In the genomic region with DNA sequence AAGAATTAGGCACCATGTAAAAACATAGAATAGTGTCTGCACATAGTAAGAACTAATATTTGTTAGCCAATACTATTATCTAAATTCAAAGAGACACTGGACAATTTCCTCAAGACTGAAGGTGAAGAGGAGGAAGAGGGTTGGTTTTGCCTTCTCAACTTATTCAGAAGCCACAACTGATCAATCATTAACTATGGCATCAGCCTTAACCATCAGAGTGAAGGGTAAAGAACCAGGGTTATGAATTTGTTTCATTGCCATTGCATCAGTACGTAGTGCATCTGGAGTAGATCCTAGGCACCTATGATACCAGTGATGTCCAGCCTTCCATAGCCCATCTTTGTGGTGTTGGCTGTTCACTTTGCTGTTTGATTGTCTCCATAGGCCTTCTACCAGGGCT, we compare ENCODE assay signal across 1 cellular context.
TF ChIP-seq lines count a peak whose summit lies in the region.

No MANE protein-coding gene starts in this region.

TF ChIP-seq in HepG2, 621 proteins besides CTCF, POLR2A, EP300 and RAD21 (continued from another document):
- TF ChIP-seq PHB2 (IDR thresholded peaks at IDR 0.05; ENCODE audit: partially characterized antibody) (no peak), ZNF781 (CRISPR knock-in tag; IDR thresholded peaks at IDR 0.05; ENCODE audit: borderline replicate concordance, not compliant biosample characterization) (no peak), ZNF256 (CRISPR knock-in tag; conservative IDR thresholded peaks at IDR 0.05) (no peak), SMAD3 (CRISPR knock-in tag; IDR thresholded peaks at IDR 0.05) (no peak), REST (IDR thresholded peaks at IDR 0.05; ENCODE audit: borderline replicate concordance in 1 of 2, low read depth in 1 of 2, low read length in 2 of 2) (no peak), TFAP4 (IDR thresholded peaks at IDR 0.05; ENCODE audit: borderline replicate concordance, low read depth) (no peak), ZNF558 (CRISPR knock-in tag; IDR thresholded peaks at IDR 0.05; ENCODE audit: borderline replicate concordance) (no peak)
- TF ChIP-seq, protein P1, sequence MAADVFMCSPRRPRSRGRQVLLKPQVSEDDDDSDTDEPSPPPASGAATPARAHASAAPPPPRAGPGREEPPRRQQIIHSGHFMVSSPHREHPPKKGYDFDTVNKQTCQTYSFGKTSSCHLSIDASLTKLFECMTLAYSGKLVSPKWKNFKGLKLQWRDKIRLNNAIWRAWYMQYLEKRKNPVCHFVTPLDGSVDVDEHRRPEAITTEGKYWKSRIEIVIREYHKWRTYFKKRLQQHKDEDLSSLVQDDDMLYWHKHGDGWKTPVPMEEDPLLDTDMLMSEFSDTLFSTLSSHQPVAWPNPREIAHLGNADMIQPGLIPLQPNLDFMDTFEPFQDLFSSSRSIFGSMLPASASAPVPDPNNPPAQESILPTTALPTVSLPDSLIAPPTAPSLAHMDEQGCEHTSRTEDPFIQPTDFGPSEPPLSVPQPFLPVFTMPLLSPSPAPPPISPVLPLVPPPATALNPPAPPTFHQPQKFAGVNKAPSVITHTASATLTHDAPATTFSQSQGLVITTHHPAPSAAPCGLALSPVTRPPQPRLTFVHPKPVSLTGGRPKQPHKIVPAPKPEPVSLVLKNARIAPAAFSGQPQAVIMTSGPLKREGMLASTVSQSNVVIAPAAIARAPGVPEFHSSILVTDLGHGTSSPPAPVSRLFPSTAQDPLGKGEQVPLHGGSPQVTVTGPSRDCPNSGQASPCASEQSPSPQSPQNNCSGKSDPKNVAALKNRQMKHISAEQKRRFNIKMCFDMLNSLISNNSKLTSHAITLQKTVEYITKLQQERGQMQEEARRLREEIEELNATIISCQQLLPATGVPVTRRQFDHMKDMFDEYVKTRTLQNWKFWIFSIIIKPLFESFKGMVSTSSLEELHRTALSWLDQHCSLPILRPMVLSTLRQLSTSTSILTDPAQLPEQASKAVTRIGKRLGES (CRISPR knock-in tag; IDR thresholded peaks at IDR 0.05; ENCODE audit: borderline replicate concordance), result no peak
